ENCODE assay signal across 35 cellular contexts in genomic region chr1:227272428-227272827, GRCh38.
"Had no signal": no experiment of that assay in that cellular context is flagged by ENCODE, and none has a peak within 500 bp of the region (broad histone marks: within the 10 kb centered on the region; RNA-seq: fewer than 3 reads in every experiment).

No MANE protein-coding gene starts in this region.

- H3K27me3 ChIP-seq: MG63 had no signal

- DNase-seq: Karpas-422, Kasumi-1, MG63, MM.1S, MV-4-11, NCI-H1048, NCI-H1092, NCI-H1092 treated with DMSO at 0.1 percent for 48 hours, NCI-H1105, NCI-H1105 treated with DMSO at 0.1 percent for 48 hours, NCI-H1417, NCI-H1417 treated with DMSO at 0.1 percent for 48 hours, NCI-H1436, NCI-H1436 treated with DMSO at 0.1 percent for 48 hours, NCI-H146, NCI-H1694, NCI-H1694 treated with DMSO at 0.1 percent for 48 hours, NCI-H187, NCI-H187 treated with DMSO at 0.1 percent for 48 hours, NCI-H1930, NCI-H2029, NCI-H2029 treated with DMSO at 0.1 percent for 48 hours, NCI-H2081, NCI-H2081 treated with DMSO at 0.1 percent for 48 hours, NCI-H2107, NCI-H2171, NCI-H2171 treated with DMSO at 0.1 percent for 48 hours, NCI-H2227 treated with DMSO at 0.1 percent for 48 hours, NCI-H226, NCI-H345, NCI-H446, NCI-H446 treated with DMSO at 0.1 percent for 48 hours, NCI-H510A, NCI-H510A treated with DMSO at 0.1 percent for 48 hours, NCI-H524 had no signal

- H3K4me3 ChIP-seq: MG63 had no signal

- H3K9me3 ChIP-seq: MG63 had no signal

- H3K36me3 ChIP-seq: MG63 had no signal
